ENCODE assay signal across 8 cellular contexts in genomic region chr22:43955883-43956286, GRCh38. TPM values are rescaled to one million over a fixed set of nuclear protein-coding genes. Genes with fewer than 3 reads are reported as not detected.
A peak's percentile ranks its signal among the peaks of the same experiment; 100 is the strongest.
DNase-seq lines count a peak whose midpoint lies in the region; ATAC-seq and TF ChIP-seq lines count a peak whose summit lies in the region.

No MANE protein-coding gene starts in this region.

- peak overlapping the region; percentile 93 for H3K27ac Mint-ChIP-seq in activated CD8-positive, alpha-beta T cell treated with anti-CD3 and anti-CD28 coated beads, Interleukin-2, amount 10 ng/mL, durations not matched to agents 7 days and 5 days

- peak overlapping the region; percentile 95 for H3K4me3 Mint-ChIP-seq in activated CD8-positive, alpha-beta T cell treated with anti-CD3 and anti-CD28 coated beads, Interleukin-2, amount 10 ng/mL, durations not matched to agents 7 days and 5 days

- peak overlapping the region; percentile 70 for H3K27ac ChIP-seq in stomach smooth muscle (ENCODE audit: low read length)

- CTCF ChIA-PET in activated CD8-positive, alpha-beta T cell treated with anti-CD3 and anti-CD28 coated beads, Interleukin-2, amount 10 ng/mL, durations not matched to agents 7 days and 5 days (lab: Charles Lee): interaction anchor here (1.2 to 2.0 kb wide), 2 partner anchors 10 to 130 kb away, joined by 4 to 39 read pairs; no protein-coding TSS in a partner anchor

- no peak for TF ChIP-seq CTCF in GM12875 (IDR thresholded peaks at IDR 0.05; ENCODE audit: borderline replicate concordance, insufficient read depth, low read depth, low read length)

- H3K4me1 Mint-ChIP-seq in activated CD8-positive, alpha-beta T cell treated with anti-CD3 and anti-CD28 coated beads, Interleukin-2, amount 10 ng/mL, durations not matched to agents 7 days and 5 days (ENCODE audit: low read depth): peaks cover 31% of the 10 kb centered on the region

- POLR2A ChIA-PET in activated CD8-positive, alpha-beta T cell treated with anti-CD3 and anti-CD28 coated beads, Interleukin-2, amount 10 ng/mL, durations not matched to agents 7 days and 5 days (lab: Charles Lee): interaction anchor here (1.2 to 1.6 kb wide), 3 partner anchors 10 to 31 kb away, joined by 4 to 13 read pairs (median 6); no protein-coding TSS in a partner anchor

- H3K9me3 ChIP-seq in iPS-15b (ENCODE audit: control insufficient read depth, insufficient read depth, low read length) (no peaks in the 10 kb centered on the region), stomach smooth muscle (ENCODE audit: control insufficient read depth in 2 of 2, low read length in 2 of 2) (no peaks in the 10 kb centered on the region)

- H3K9ac ChIP-seq in iPS-15b (ENCODE audit: low read depth, low read length) (peak overlapping the region; percentile 93), stomach smooth muscle (ENCODE audit: low read length in 2 of 2) (peak overlapping the region; percentile 82 to 90)

- peaks cover 11% of the 10 kb centered on the region for H3K36me3 Mint-ChIP-seq in activated CD8-positive, alpha-beta T cell treated with anti-CD3 and anti-CD28 coated beads, Interleukin-2, amount 10 ng/mL, durations not matched to agents 7 days and 5 days (ENCODE audit: low read depth)

- no peaks in the 10 kb centered on the region for H3K4me1 ChIP-seq in iPS-15b (ENCODE audit: control insufficient read depth, insufficient read depth, low read length)
- H3K4me1 ChIP-seq in stomach smooth muscle (ENCODE audit: control insufficient read depth, insufficient read depth, low read length): peaks cover 12% of the 10 kb centered on the region

- H3K27me3 ChIP-seq in iPS-15b (ENCODE audit: control insufficient read depth, insufficient read depth, low read length): no peaks in the 10 kb centered on the region
- no peaks in the 10 kb centered on the region for H3K27me3 ChIP-seq in stomach smooth muscle (ENCODE audit: control insufficient read depth in 1 of 2, insufficient read depth in 2 of 2, low read length in 2 of 2)

- H3K36me3 ChIP-seq in iPS-15b (ENCODE audit: control insufficient read depth, insufficient read depth, low read length) (peaks cover 5% of the 10 kb centered on the region), stomach smooth muscle (ENCODE audit: control insufficient read depth in 2 of 2, insufficient read depth in 2 of 2, low read length in 2 of 2) (no peaks in the 10 kb centered on the region)

- no peaks in the 10 kb centered on the region for H3K9me3 Mint-ChIP-seq in activated CD8-positive, alpha-beta T cell treated with anti-CD3 and anti-CD28 coated beads, Interleukin-2, amount 10 ng/mL, durations not matched to agents 7 days and 5 days (ENCODE audit: insufficient read depth)

- DNase-seq in activated CD8-positive, alpha-beta T cell treated with anti-CD3 and anti-CD28 coated beads, Interleukin-2, amount 10 ng/mL, durations not matched to agents 7 days and 5 days: peak; percentile 43
- no peak for DNase-seq in DMS114 treated with DMSO at 0.1 percent for 48 hours (lab: John Stamatoyannopoulos, UW; ENCODE audit: unreplicated experiment)
- no peak for DNase-seq in pons (ENCODE audit: low spot score)
- DNase-seq in NCI-H2196 (lab: John Stamatoyannopoulos, UW; ENCODE audit: unreplicated experiment): no peak

- no peaks in the 10 kb centered on the region for H3K27me3 Mint-ChIP-seq in activated CD8-positive, alpha-beta T cell treated with anti-CD3 and anti-CD28 coated beads, Interleukin-2, amount 10 ng/mL, durations not matched to agents 7 days and 5 days (ENCODE audit: low read depth)

- H3K4me3 ChIP-seq in GM12875 (ENCODE audit: low read depth, low read length) (peak overlapping the region; percentile 67), iPS-15b (ENCODE audit: low read depth, low read length) (peak overlapping the region; percentile 99), stomach smooth muscle (ENCODE audit: low read length in 2 of 2) (peak overlapping the region; percentile 97)

- ATAC-seq in HG03439 (IDR thresholded peaks at IDR 0.05; ENCODE audit: unreplicated experiment): peak; percentile 18
- peak; percentile 23 for ATAC-seq in activated CD8-positive, alpha-beta T cell treated with anti-CD3 and anti-CD28 coated beads, Interleukin-2, amount 10 ng/mL, durations not matched to agents 7 days and 5 days

RNA-seq across cellular contexts. Expression of gene SAMM50, which starts 0.6 kb away (rescaled TPM):
- total RNA-seq in activated CD8-positive, alpha-beta T cell treated with anti-CD3 and anti-CD28 coated beads, Interleukin-2, amount 10 ng/mL, durations not matched to agents 7 days and 5 days: 10 to 100 TPM; 50.7 to 52.4 TPM

RNA-seq across cellular contexts. Expression of gene PNPLA3, which starts 32.3 kb away (rescaled TPM):
- total RNA-seq in activated CD8-positive, alpha-beta T cell treated with anti-CD3 and anti-CD28 coated beads, Interleukin-2, amount 10 ng/mL, durations not matched to agents 7 days and 5 days: under 1 TPM in 1 of 2 experiments, not detected in 1; 0.13 TPM
